ENCODE assay signal across 20 cellular contexts in the genomic region with DNA sequence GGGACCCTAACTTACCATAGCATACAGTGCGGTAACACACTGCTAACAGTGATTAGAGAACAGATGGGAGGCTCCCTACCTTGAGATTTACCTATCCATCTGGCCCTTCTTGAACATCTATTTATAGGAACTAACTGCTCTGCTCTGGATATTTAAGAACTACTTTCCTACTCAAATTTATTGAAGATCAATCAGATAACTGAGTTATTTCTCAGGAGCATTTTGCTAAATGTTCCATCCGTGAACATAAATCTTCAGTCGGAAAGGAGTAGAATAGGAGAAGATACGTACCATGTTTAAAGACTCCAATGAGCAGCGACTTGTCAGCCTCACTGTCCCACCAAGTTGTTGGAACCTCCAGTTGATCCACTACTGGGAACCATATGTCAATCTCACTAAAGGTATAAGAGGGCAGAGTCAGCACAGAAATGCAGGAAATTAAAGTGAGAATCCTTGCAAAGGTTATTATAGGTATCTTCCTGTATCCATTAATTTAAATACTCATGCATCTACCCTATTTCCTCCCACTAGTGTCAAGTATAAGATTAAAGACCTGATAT. TPM values are rescaled to one million over a fixed set of nuclear protein-coding genes. Genes with fewer than 3 reads are reported as not detected.
DNase-seq lines count a peak whose midpoint lies in the region; ATAC-seq and TF ChIP-seq lines count a peak whose summit lies in the region.
"Had no signal": no experiment of that assay in that cellular context is flagged by ENCODE, and none has a peak within 500 bp of the region (broad histone marks: within the 10 kb centered on the region; RNA-seq: fewer than 3 reads in every experiment).

No MANE protein-coding gene starts in this region.

- no peaks in the 10 kb centered on the region for H3K27me3 Mint-ChIP-seq in activated naive CD8-positive, alpha-beta T cell treated with anti-CD3 and anti-CD28 coated beads for 36 hours
- no peaks in the 10 kb centered on the region for H3K27me3 Mint-ChIP-seq in activated naive CD8-positive, alpha-beta T cell treated with anti-CD3 and anti-CD28 coated beads, Interleukin-2, amount 50 U/mL, for 24 hours
- H3K27me3 Mint-ChIP-seq: B cell; CD4-positive, CD25-positive, alpha-beta regulatory T cell had no signal

- H3K9me3 Mint-ChIP-seq in activated naive CD8-positive, alpha-beta T cell treated with anti-CD3 and anti-CD28 coated beads for 36 hours = no peaks in the 10 kb centered on the region
- no peaks in the 10 kb centered on the region for H3K9me3 Mint-ChIP-seq in activated naive CD8-positive, alpha-beta T cell treated with anti-CD3 and anti-CD28 coated beads, Interleukin-2, amount 50 U/mL, for 24 hours
- H3K9me3 Mint-ChIP-seq: CD4-positive, CD25-positive, alpha-beta regulatory T cell; CD8-positive, alpha-beta T cell had no signal

- H3K4me3 ChIP-seq in WERI-Rb-1 (ENCODE audit: low read depth, low read length) = no peak overlapping the region
- H3K4me3 ChIP-seq: BLaER1, HAP-1 had no signal

- no peaks in the 10 kb centered on the region for H3K9me3 ChIP-seq in WERI-Rb-1 (ENCODE audit: severe bottlenecking)
- H3K9me3 ChIP-seq: BLaER1, Caco-2, HAP-1 had no signal

- no peaks in the 10 kb centered on the region for H3K4me1 Mint-ChIP-seq in activated naive CD8-positive, alpha-beta T cell treated with anti-CD3 and anti-CD28 coated beads for 36 hours
- no peaks in the 10 kb centered on the region for H3K4me1 Mint-ChIP-seq in activated naive CD8-positive, alpha-beta T cell treated with anti-CD3 and anti-CD28 coated beads, Interleukin-2, amount 50 U/mL, for 24 hours
- H3K4me1 Mint-ChIP-seq: B cell had no signal

- no peaks in the 10 kb centered on the region for H3K27me3 ChIP-seq in WERI-Rb-1 (ENCODE audit: insufficient read depth, low read depth, severe bottlenecking)
- H3K27me3 ChIP-seq: BLaER1 had no signal

- ATAC-seq in activated naive CD8-positive, alpha-beta T cell treated with anti-CD3 and anti-CD28 coated beads, Interleukin-2, amount 50 U/mL, for 24 hours = no peak
- no peak for ATAC-seq in HG02763 (IDR thresholded peaks at IDR 0.05; ENCODE audit: unreplicated experiment)
- ATAC-seq: CD8-positive, alpha-beta T cell had no signal

- peaks cover 22% of the 10 kb centered on the region for H3K36me3 Mint-ChIP-seq in activated naive CD8-positive, alpha-beta T cell treated with anti-CD3 and anti-CD28 coated beads for 36 hours
- peaks cover 69% of the 10 kb centered on the region for H3K36me3 Mint-ChIP-seq in activated naive CD8-positive, alpha-beta T cell treated with anti-CD3 and anti-CD28 coated beads, Interleukin-2, amount 50 U/mL, for 24 hours (ENCODE audit: low read depth)

- peak overlapping the region; percentile 74 for H3K27ac ChIP-seq in WERI-Rb-1
- H3K27ac ChIP-seq: 22Rv1, BLaER1, C4-2B had no signal

- no peak overlapping the region for H3K4me3 Mint-ChIP-seq in activated naive CD8-positive, alpha-beta T cell treated with anti-CD3 and anti-CD28 coated beads for 36 hours
- H3K4me3 Mint-ChIP-seq in activated naive CD8-positive, alpha-beta T cell treated with anti-CD3 and anti-CD28 coated beads, Interleukin-2, amount 50 U/mL, for 24 hours = no peak overlapping the region
- H3K4me3 Mint-ChIP-seq: B cell; CD4-positive, CD25-positive, alpha-beta regulatory T cell; CD8-positive, alpha-beta T cell had no signal

- H3K27ac Mint-ChIP-seq in activated naive CD8-positive, alpha-beta T cell treated with anti-CD3 and anti-CD28 coated beads for 36 hours = peak overlapping the region; percentile 45
- H3K27ac Mint-ChIP-seq in activated naive CD8-positive, alpha-beta T cell treated with anti-CD3 and anti-CD28 coated beads, Interleukin-2, amount 50 U/mL, for 24 hours = no peak overlapping the region
- H3K27ac Mint-ChIP-seq: B cell; CD4-positive, CD25-positive, alpha-beta regulatory T cell had no signal

- TF ChIP-seq CTCF in WERI-Rb-1 (IDR thresholded peaks at IDR 0.05; ENCODE audit: low read depth, low read length) (no peak), GM10266 (IDR thresholded peaks at IDR 0.05; ENCODE audit: control insufficient read depth, insufficient read depth, low read depth, missing control alignments) (no peak)

- DNase-seq in activated naive CD8-positive, alpha-beta T cell treated with anti-CD3 and anti-CD28 coated beads for 36 hours = no peak
- no peak for DNase-seq in activated naive CD8-positive, alpha-beta T cell treated with anti-CD3 and anti-CD28 coated beads, Interleukin-2, amount 50 U/mL, for 24 hours
- DNase-seq in WERI-Rb-1 (no peak), cerebellar nuclear complex (lab: John Stamatoyannopoulos, UW) (peak; percentile 28 to 59), NCI-H446 treated with DMSO at 0.1 percent for 48 hours (lab: John Stamatoyannopoulos, UW) (no peak), GM10266 (ENCODE audit: extremely low spot score) (no peak), SHP77 treated with DMSO at 0.1 percent for 48 hours (lab: John Stamatoyannopoulos, UW) (no peak)
- DNase-seq: Caco-2; CD4-positive, CD25-positive, alpha-beta regulatory T cell; CD8-positive, alpha-beta T cell; DMS153; DND-41; GDM1; GOT3 had no signal

- H3K36me3 ChIP-seq in WERI-Rb-1 = peaks cover 98% of the 10 kb centered on the region

RNA-seq across cellular contexts. Expression of gene SUPT16H, which starts 15.6 kb away (rescaled TPM):
- total RNA-seq in activated naive CD8-positive, alpha-beta T cell treated with anti-CD3 and anti-CD28 coated beads for 36 hours = 100 to 1,000 TPM; 218 to 221 TPM

RNA-seq across cellular contexts. Expression of gene CHD8, which starts 56.5 kb away (rescaled TPM):
- total RNA-seq in activated naive CD8-positive, alpha-beta T cell treated with anti-CD3 and anti-CD28 coated beads for 36 hours = 10 to 100 TPM; 78.5 to 86.2 TPM

Comparison
In these comparisons a context has a peak if more than half of its experiments do, and no peak if none do; other contexts are left out.
1. DNase-seq: peak in cerebellar nuclear complex (2 of 2); none in activated naive CD8-positive, alpha-beta T cell treated with anti-CD3 and anti-CD28 coated beads for 36 hours (single experiment), activated naive CD8-positive, alpha-beta T cell treated with anti-CD3 and anti-CD28 coated beads, Interleukin-2, amount 50 U/mL, for 24 hours (single experiment), WERI-Rb-1 (single experiment), NCI-H446 treated with DMSO at 0.1 percent for 48 hours (single experiment), GM10266 (single experiment) and SHP77 treated with DMSO at 0.1 percent for 48 hours (single experiment).